ENCODE assay signal across 8 cellular contexts in genomic region chr2:102615620-102616436, GRCh38. TPM values are rescaled to one million over a fixed set of nuclear protein-coding genes. Genes with fewer than 3 reads are reported as not detected.
A peak's percentile ranks its signal among the peaks of the same experiment; 100 is the strongest.
DNase-seq lines count a peak whose midpoint lies in the region; ATAC-seq and TF ChIP-seq lines count a peak whose summit lies in the region.

No MANE protein-coding gene starts in this region.

- H3K4me2 ChIP-seq in neural progenitor cell = no peak overlapping the region

- intact Hi-C loops in CD8-positive, alpha-beta T cell (cut with DNase I, micrococcal nuclease) = loop anchor here (1.0 to 5.0 kb wide), 2 partner anchors 143 to 144 kb away; partner anchors contain the start of gene SLC9A4 (in 2 of the 2)
- intact Hi-C loops in vagina (cut with DNase I) = no loop called here

- H3K36me3 Mint-ChIP-seq in CD8-positive, alpha-beta T cell = no peaks in the 10 kb centered on the region
- no peaks in the 10 kb centered on the region for H3K36me3 Mint-ChIP-seq in neural progenitor cell

- H4K20me1 ChIP-seq in neural progenitor cell (ENCODE audit: low read depth) = peaks cover 2% of the 10 kb centered on the region

- H3K36me3 ChIP-seq in CD8-positive, alpha-beta T cell (ENCODE audit: insufficient read depth, low read length) = no peaks in the 10 kb centered on the region
- H3K36me3 ChIP-seq in neural progenitor cell = no peaks in the 10 kb centered on the region
- H3K36me3 ChIP-seq in vagina = no peaks in the 10 kb centered on the region

- H3K27me3 Mint-ChIP-seq in CD8-positive, alpha-beta T cell (ENCODE audit: low read depth) = peaks cover 29% of the 10 kb centered on the region
- H3K27me3 Mint-ChIP-seq in neural progenitor cell (ENCODE audit: insufficient read depth, low read depth) = peaks cover 27% of the 10 kb centered on the region

- no peak for TF ChIP-seq POLR2A in vagina (IDR thresholded peaks at IDR 0.05)

- no peak overlapping the region for H3K4me3 Mint-ChIP-seq in CD8-positive, alpha-beta T cell
- no peak overlapping the region for H3K4me3 Mint-ChIP-seq in neural progenitor cell

- peak; percentile 63 for ATAC-seq in CD8-positive, alpha-beta T cell
- ATAC-seq in GM18873 (IDR thresholded peaks at IDR 0.05; ENCODE audit: low FRiP score, unreplicated experiment) (peak; percentile 76), HG03103 (IDR thresholded peaks at IDR 0.05; ENCODE audit: low read depth, unreplicated experiment) (peak; percentile 90)

- H3K9ac ChIP-seq in neural progenitor cell = no peak overlapping the region

- H3F3A ChIP-seq in neural progenitor cell (ENCODE audit: low read depth) = peaks cover 7% of the 10 kb centered on the region

- no peak overlapping the region for H2AFZ ChIP-seq in neural progenitor cell (replicated peaks)

- TF ChIP-seq CTCF in CD8-positive, alpha-beta T cell (IDR thresholded peaks at IDR 0.05) = peak; percentile 52
- TF ChIP-seq CTCF in fibroblast of mammary gland (conservative IDR thresholded peaks at IDR 0.05; ENCODE audit: control insufficient read depth, insufficient read depth, low read depth, low read length) (peak; percentile 99), neural progenitor cell (IDR thresholded peaks at IDR 0.05) (peak; percentile 86), vagina (IDR thresholded peaks at IDR 0.05) (peak in 2 of 3 experiments; percentile 22 to 53)

- H3K79me2 ChIP-seq in neural progenitor cell (ENCODE audit: low read depth) = no peaks in the 10 kb centered on the region

- peaks cover 13% of the 10 kb centered on the region for H3K4me1 Mint-ChIP-seq in CD8-positive, alpha-beta T cell (ENCODE audit: low read depth)
- peaks cover 12% of the 10 kb centered on the region for H3K4me1 Mint-ChIP-seq in neural progenitor cell

- no peaks in the 10 kb centered on the region for H3K9me3 Mint-ChIP-seq in CD8-positive, alpha-beta T cell
- no peaks in the 10 kb centered on the region for H3K9me3 Mint-ChIP-seq in neural progenitor cell

- CTCF ChIA-PET in CD8-positive, alpha-beta T cell (lab: Charles Lee) = interaction anchor here (2.7 kb wide), 1 partner anchor 144 kb away, joined by 12 read pairs; the partner anchor contains the start of gene SLC9A4

- DNase-seq in CD8-positive, alpha-beta T cell = peak in 4 of 7 experiments; percentile 26 to 37 (median 28)
- peak; percentile 24 for DNase-seq in NCI-H510A (lab: John Stamatoyannopoulos, UW)
- peak; percentile 50 to 52 for DNase-seq in activated CD4-positive, alpha-beta T cell treated with anti-CD3 and anti-CD28 coated beads, Interleukin-2, amount 50 U/mL, for 48 hours
- DNase-seq in fibroblast of mammary gland (ENCODE audit: low read depth) = peak; percentile 59
- peak; percentile 83 for DNase-seq in neural progenitor cell (ENCODE audit: low spot score)
- DNase-seq in vagina (ENCODE audit: extremely low spot score in 2 of 2) = no peak

- no peak overlapping the region for H3K4me3 ChIP-seq in CD8-positive, alpha-beta T cell (ENCODE audit: low read depth, low read length)
- H3K4me3 ChIP-seq in fibroblast of mammary gland (ENCODE audit: control insufficient read depth, low read depth, low read length) (no peak overlapping the region), neural progenitor cell (no peak overlapping the region), vagina (no peak overlapping the region)

- peaks cover 5% of the 10 kb centered on the region for H3K27me3 ChIP-seq in CD8-positive, alpha-beta T cell (ENCODE audit: insufficient read depth, low read length)
- H3K27me3 ChIP-seq in neural progenitor cell (peaks cover 71% of the 10 kb centered on the region), vagina (no peaks in the 10 kb centered on the region)

- no peak overlapping the region for H3K27ac Mint-ChIP-seq in CD8-positive, alpha-beta T cell
- no peak overlapping the region for H3K27ac Mint-ChIP-seq in neural progenitor cell

- H3K9me3 ChIP-seq in CD8-positive, alpha-beta T cell (ENCODE audit: low read length) = no peaks in the 10 kb centered on the region
- H3K9me3 ChIP-seq in neural progenitor cell (ENCODE audit: low read depth) (no peaks in the 10 kb centered on the region), vagina (no peaks in the 10 kb centered on the region)

- H3K4me1 ChIP-seq in CD8-positive, alpha-beta T cell (ENCODE audit: insufficient read depth, low read length) = peaks cover 3% of the 10 kb centered on the region
- H3K4me1 ChIP-seq in neural progenitor cell (peaks cover 14% of the 10 kb centered on the region), vagina (peaks cover 20% of the 10 kb centered on the region)

- no peak overlapping the region for H3K27ac ChIP-seq in CD8-positive, alpha-beta T cell (ENCODE audit: low read depth, low read length)
- H3K27ac ChIP-seq in neural progenitor cell (no peak overlapping the region), vagina (no peak overlapping the region)

- POLR2A ChIA-PET in CD8-positive, alpha-beta T cell (lab: Charles Lee) = no interaction called here

RNA-seq across cellular contexts. Expression of gene SLC9A2, which starts 3.5 kb away (rescaled TPM):
- total RNA-seq in CD8-positive, alpha-beta T cell = not detected
- total RNA-seq in neural progenitor cell (ENCODE audit: low replicate concordance) (0.06 TPM in 1 of 2 replicates, not detected in the other), vagina (not detected)

Comparison
In these comparisons a context has a peak if more than half of its experiments do, and no peak if none do; other contexts are left out.
1. DNase-seq: peak in CD8-positive, alpha-beta T cell (4 of 7), NCI-H510A (single experiment), activated CD4-positive, alpha-beta T cell treated with anti-CD3 and anti-CD28 coated beads, Interleukin-2, amount 50 U/mL, for 48 hours (2 of 2), fibroblast of mammary gland (single experiment) and neural progenitor cell (single experiment); none in vagina (0 of 2).
2. CTCF ChIP-seq: peak in every context shown above with its lines; median percentile 99 in fibroblast of mammary gland; 86 in neural progenitor cell; 52 in CD8-positive, alpha-beta T cell; 38 in vagina.
3. Peak in every context shown above with its lines, with median percentiles within 50 percentile points of each other: ATAC-seq.